In the genomic region with DNA sequence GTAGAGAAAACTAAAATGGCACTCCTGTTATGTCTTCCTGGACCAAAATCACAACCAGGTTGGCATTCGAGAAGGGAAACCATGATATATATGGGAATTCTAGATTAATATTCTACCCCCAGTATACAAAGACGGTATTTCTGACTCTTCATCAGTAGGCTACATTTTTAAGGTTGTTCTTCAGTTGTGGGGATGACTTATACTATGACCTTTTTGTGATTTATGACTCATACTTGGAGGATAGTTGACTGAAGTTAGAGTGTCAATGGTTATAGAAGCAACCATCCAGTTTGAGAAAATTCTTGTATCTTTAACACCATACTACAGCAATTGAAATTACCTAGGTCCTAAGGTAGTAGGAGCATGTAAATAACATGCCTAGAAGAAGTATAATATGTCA, we compare ENCODE assay signal across 24 cellular contexts. TPM values are rescaled to one million over a fixed set of nuclear protein-coding genes. Genes with fewer than 3 reads are reported as not detected.
A peak's percentile ranks its signal among the peaks of the same experiment; 100 is the strongest.
DNase-seq lines count a peak whose midpoint lies in the region; ATAC-seq lines count a peak whose summit lies in the region.
"Had no signal": no experiment of that assay in that cellular context is flagged by ENCODE, and none has a peak within 500 bp of the region (broad histone marks: within the 10 kb centered on the region; RNA-seq: fewer than 3 reads in every experiment).

No MANE protein-coding gene starts in this region.

- peak; percentile 69 to 71 for ATAC-seq in activated T-cell treated with anti-CD3 and anti-CD28 coated beads, Interleukin-2, amount 50 U/mL, for 4 hours
- peak; percentile 90 for ATAC-seq in activated T-helper 17 cell treated with anti-CD3 and anti-CD28 coated beads, Interleukin-2, amount 50 U/mL, for 72 hours (replicated peaks)
- ATAC-seq in stimulated activated effector memory CD8-positive, alpha-beta T cell treated with anti-CD3 and anti-CD28 coated beads, Interleukin-12 subunit alpha, Interleukin-12 subunit beta, amount 100 ng/mL, for 72 hours, result peak; percentile 83
- ATAC-seq: K562 had no signal

- no peaks in the 10 kb centered on the region for H3K27me3 Mint-ChIP-seq in activated T-cell treated with anti-CD3 and anti-CD28 coated beads, Interleukin-2, amount 50 U/mL, for 4 hours (ENCODE audit: low read depth)
- H3K27me3 Mint-ChIP-seq in activated T-helper 17 cell treated with anti-CD3 and anti-CD28 coated beads, Interleukin-2, amount 50 U/mL, for 72 hours, result no peaks in the 10 kb centered on the region
- H3K27me3 Mint-ChIP-seq: CD4-positive, alpha-beta memory T cell had no signal

- H3K9me3 Mint-ChIP-seq in activated T-cell treated with anti-CD3 and anti-CD28 coated beads, Interleukin-2, amount 50 U/mL, for 4 hours, result peaks cover 4% of the 10 kb centered on the region
- no peaks in the 10 kb centered on the region for H3K9me3 Mint-ChIP-seq in activated T-helper 17 cell treated with anti-CD3 and anti-CD28 coated beads, Interleukin-2, amount 50 U/mL, for 72 hours
- no peaks in the 10 kb centered on the region for H3K9me3 Mint-ChIP-seq in stimulated activated effector memory CD8-positive, alpha-beta T cell treated with anti-CD3 and anti-CD28 coated beads, Interleukin-12 subunit alpha, Interleukin-12 subunit beta, amount 100 ng/mL, for 72 hours

- H3K27ac Mint-ChIP-seq in activated T-helper 17 cell treated with anti-CD3 and anti-CD28 coated beads, Interleukin-2, amount 50 U/mL, for 72 hours, result peak overlapping the region; percentile 15
- H3K27ac Mint-ChIP-seq in stimulated activated effector memory CD8-positive, alpha-beta T cell treated with anti-CD3 and anti-CD28 coated beads, Interleukin-12 subunit alpha, Interleukin-12 subunit beta, amount 100 ng/mL, for 72 hours, result no peak overlapping the region
- H3K27ac Mint-ChIP-seq: CD4-positive, alpha-beta memory T cell; HFFc6 had no signal

- H3K4me1 Mint-ChIP-seq in activated T-cell treated with anti-CD3 and anti-CD28 coated beads, Interleukin-2, amount 50 U/mL, for 4 hours (ENCODE audit: low read depth), result peaks cover 15% of the 10 kb centered on the region
- H3K4me1 Mint-ChIP-seq in activated T-helper 17 cell treated with anti-CD3 and anti-CD28 coated beads, Interleukin-2, amount 50 U/mL, for 72 hours, result peaks cover 11% of the 10 kb centered on the region
- peaks cover under 1% of the 10 kb centered on the region for H3K4me1 Mint-ChIP-seq in stimulated activated effector memory CD8-positive, alpha-beta T cell treated with anti-CD3 and anti-CD28 coated beads, Interleukin-12 subunit alpha, Interleukin-12 subunit beta, amount 100 ng/mL, for 72 hours

- H3K36me3 Mint-ChIP-seq in activated T-cell treated with anti-CD3 and anti-CD28 coated beads, Interleukin-2, amount 50 U/mL, for 4 hours (ENCODE audit: insufficient read depth), result no peaks in the 10 kb centered on the region
- H3K36me3 Mint-ChIP-seq in activated T-helper 17 cell treated with anti-CD3 and anti-CD28 coated beads, Interleukin-2, amount 50 U/mL, for 72 hours (ENCODE audit: low read depth), result no peaks in the 10 kb centered on the region
- no peaks in the 10 kb centered on the region for H3K36me3 Mint-ChIP-seq in stimulated activated effector memory CD8-positive, alpha-beta T cell treated with anti-CD3 and anti-CD28 coated beads, Interleukin-12 subunit alpha, Interleukin-12 subunit beta, amount 100 ng/mL, for 72 hours
- H3K36me3 Mint-ChIP-seq: CD4-positive, alpha-beta memory T cell had no signal

- no peak overlapping the region for H3K4me3 Mint-ChIP-seq in activated T-cell treated with anti-CD3 and anti-CD28 coated beads, Interleukin-2, amount 50 U/mL, for 4 hours
- H3K4me3 Mint-ChIP-seq in activated T-helper 17 cell treated with anti-CD3 and anti-CD28 coated beads, Interleukin-2, amount 50 U/mL, for 72 hours, result no peak overlapping the region
- H3K4me3 Mint-ChIP-seq in stimulated activated effector memory CD8-positive, alpha-beta T cell treated with anti-CD3 and anti-CD28 coated beads, Interleukin-12 subunit alpha, Interleukin-12 subunit beta, amount 100 ng/mL, for 72 hours, result no peak overlapping the region
- H3K4me3 Mint-ChIP-seq: CD4-positive, alpha-beta memory T cell; HFFc6 had no signal

- DNase-seq in activated T-cell treated with anti-CD3 and anti-CD28 coated beads, Interleukin-2, amount 50 U/mL, for 4 hours, result no peak
- DNase-seq in activated T-cell treated with anti-CD3 and anti-CD28 coated beads for 4 hours (no peak), M059J (ENCODE audit: low read depth) (peak; percentile 24), EL (no peak), NCI-H226 (no peak)
- no peak for DNase-seq in stimulated activated effector memory CD8-positive, alpha-beta T cell treated with anti-CD3 and anti-CD28 coated beads, Interleukin-12 subunit alpha, Interleukin-12 subunit beta, amount 100 ng/mL, for 72 hours (ENCODE audit: low spot score in 2 of 2)
- DNase-seq: C1 segment of cervical spinal cord; CD4-positive, alpha-beta memory T cell; COR-L47; DMS53; GOT3; HFFc6; Kasumi-1; MV-4-11; NCI-H1105; NCI-H1694; NCI-H2029 treated with DMSO at 0.1 percent for 48 hours; NCI-H526 treated with DMSO at 0.1 percent for 48 hours; Peyer's patch; SHP77 treated with DMSO at 0.1 percent for 48 hours had no signal

RNA-seq across cellular contexts. Expression of a gene that starts 49.8 kb away (rescaled TPM):
- 1 to 10 TPM; 1.4 to 2.3 (median 1.8) TPM for total RNA-seq in activated T-cell treated with anti-CD3 and anti-CD28 coated beads, Interleukin-2, amount 50 U/mL, for 4 hours
- 2.7 and 2.8 TPM in 2 replicates for total RNA-seq in M059J (2014; rRNA removed; shearing (Covaris generic))
- total RNA-seq in activated T-helper 17 cell treated with anti-CD3 and anti-CD28 coated beads, Interleukin-2, amount 50 U/mL, for 72 hours, result 1 to 10 TPM in 1 of 2 donors, under 1 TPM in 1; 0.71 to 1.7 TPM
- total RNA-seq: Daoy, HFFc6, NCI-H460 had no signal
